Comparison of ENCODE assay signal across 26 cellular contexts in the genomic region with DNA sequence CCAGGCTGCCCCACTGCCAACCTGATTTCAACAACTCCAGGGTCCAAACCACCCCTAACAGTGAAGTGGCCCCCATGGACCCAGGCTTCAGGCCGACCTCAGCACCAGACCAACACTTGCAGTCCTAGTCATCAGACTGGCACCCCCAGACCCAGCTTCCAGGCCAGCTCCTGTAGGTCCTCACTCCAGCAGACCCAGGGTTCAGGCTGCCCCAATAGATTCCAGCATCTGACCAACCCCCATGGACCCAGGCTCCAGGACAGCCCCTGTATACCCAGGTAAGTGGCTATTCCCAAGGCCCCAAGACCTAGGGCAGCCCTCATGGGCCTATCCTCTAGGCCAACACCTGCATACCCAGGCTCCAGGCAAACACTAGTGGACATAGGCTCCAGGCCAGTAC.
"Had no signal": no experiment of that assay in that cellular context is flagged by ENCODE, and none has a peak within 500 bp of the region (broad histone marks: within the 10 kb centered on the region; RNA-seq: fewer than 3 reads in every experiment).

No MANE protein-coding gene starts in this region.

- H3K27me3 Mint-ChIP-seq: dendritic cell treated with granulocyte-macrophage colony-stimulating factor and Interleukin-4, amounts not matched to agents 40 ng/mL and 50 ng/mL, for 4 days; memory B cell had no signal

- H3K27me3 ChIP-seq: colonic mucosa, esophagus squamous epithelium, gastrocnemius medialis, heart right ventricle, left lung had no signal

- H3K4me1 Mint-ChIP-seq: endodermal cell, memory B cell had no signal

- H3K9me3 ChIP-seq: colonic mucosa, gastrocnemius medialis had no signal

- H3K4me3 ChIP-seq: colonic mucosa, esophagus squamous epithelium, gastrocnemius medialis, heart right ventricle, left lung, lung had no signal

- ATAC-seq: effector memory CD8-positive, alpha-beta T cell; esophagus mucosa; gastrocnemius medialis; heart right ventricle; left cardiac atrium; left lung; left ventricle myocardium superior had no signal

- H3K27ac ChIP-seq: colonic mucosa, epithelial cell of prostate, esophagus squamous epithelium, gastrocnemius medialis, heart right ventricle, left lung had no signal

- H3K27ac Mint-ChIP-seq: dendritic cell treated with granulocyte-macrophage colony-stimulating factor and Interleukin-4, amounts not matched to agents 40 ng/mL and 50 ng/mL, for 4 days; effector memory CD8-positive, alpha-beta T cell; endodermal cell; memory B cell had no signal

- H3K36me3 ChIP-seq: colonic mucosa, esophagus squamous epithelium, gastrocnemius medialis, heart right ventricle, left lung had no signal

- H3K9me3 Mint-ChIP-seq: effector memory CD8-positive, alpha-beta T cell had no signal

- H3K4me1 ChIP-seq: colonic mucosa, esophagus squamous epithelium, gastrocnemius medialis, heart right ventricle, left lung had no signal

- DNase-seq: central memory CD4-positive, alpha-beta T cell; colonic mucosa; cortex of kidney; effector CD8-positive, alpha-beta T cell; effector memory CD8-positive, alpha-beta T cell; endodermal cell; erythroblast; esophagus squamous epithelium; foreskin fibroblast; foreskin melanocyte; gastrocnemius medialis; glutamatergic neuron; head of caudate nucleus; heart right ventricle; hippocampal formation; left cardiac atrium; left lung; left ventricle myocardium superior; mammary epithelial cell; mesendoderm; midbrain had no signal

- H3K4me3 Mint-ChIP-seq: dendritic cell treated with granulocyte-macrophage colony-stimulating factor and Interleukin-4, amounts not matched to agents 40 ng/mL and 50 ng/mL, for 4 days; effector memory CD8-positive, alpha-beta T cell; endodermal cell; memory B cell had no signal
